ENCODE assay signal across 8 cellular contexts in the genomic region with DNA sequence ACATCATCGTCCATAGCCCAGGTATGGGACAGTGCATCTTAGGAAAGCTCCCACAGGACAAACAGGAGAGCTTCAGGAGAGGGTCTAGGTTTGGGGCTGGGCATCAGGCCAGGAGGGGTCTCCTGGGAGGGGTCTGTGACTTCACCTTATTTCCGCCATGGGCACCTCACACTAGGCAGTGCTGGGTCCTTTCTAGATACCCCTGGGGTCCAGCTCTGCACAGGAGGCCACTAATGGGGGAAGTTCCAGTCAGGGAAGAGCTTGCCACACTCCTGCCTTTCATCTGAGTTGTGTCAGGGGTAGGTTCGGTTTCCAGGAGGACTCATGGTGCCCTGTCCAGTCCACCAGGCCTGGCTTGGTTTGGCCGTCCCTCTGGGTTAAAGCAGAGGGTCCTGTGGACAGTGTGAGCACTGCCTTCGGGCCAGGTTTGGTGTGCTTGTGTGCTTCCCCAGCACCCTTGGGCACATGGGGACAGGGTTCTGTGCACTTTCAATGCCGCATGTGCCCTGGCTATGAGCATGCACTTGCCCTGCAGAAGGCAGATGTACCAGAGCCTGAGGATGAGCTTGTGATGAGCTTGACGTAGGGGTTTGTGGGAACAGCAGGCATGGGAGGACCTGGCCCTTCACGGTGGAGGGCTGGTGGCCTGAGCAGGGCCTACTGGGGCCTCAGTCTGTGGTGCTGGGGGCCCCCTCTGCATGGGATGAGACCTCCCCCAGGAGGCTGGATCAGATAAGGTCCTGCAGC.
"Had no signal": no experiment of that assay in that cellular context is flagged by ENCODE, and none has a peak within 500 bp of the region (broad histone marks: within the 10 kb centered on the region; RNA-seq: fewer than 3 reads in every experiment).

No MANE protein-coding gene starts in this region.

- DNase-seq: GM23248, GOT3, H7, HFFc6, IMR-90 had no signal

- H3K27ac ChIP-seq: GM23248 had no signal

- H3K9me3 ChIP-seq: HAP-1 had no signal

- ATAC-seq: HCT116, K562 had no signal

- H3K36me3 ChIP-seq: HAP-1 had no signal

- H3K27ac Mint-ChIP-seq: HFFc6 had no signal

- H3K4me1 ChIP-seq: HAP-1 had no signal

- H3K4me3 Mint-ChIP-seq: HFFc6 had no signal

- H3K4me3 ChIP-seq: GM23248, HAP-1, K562 had no signal
